ENCODE assay signal across 12 cellular contexts in the genomic region with DNA sequence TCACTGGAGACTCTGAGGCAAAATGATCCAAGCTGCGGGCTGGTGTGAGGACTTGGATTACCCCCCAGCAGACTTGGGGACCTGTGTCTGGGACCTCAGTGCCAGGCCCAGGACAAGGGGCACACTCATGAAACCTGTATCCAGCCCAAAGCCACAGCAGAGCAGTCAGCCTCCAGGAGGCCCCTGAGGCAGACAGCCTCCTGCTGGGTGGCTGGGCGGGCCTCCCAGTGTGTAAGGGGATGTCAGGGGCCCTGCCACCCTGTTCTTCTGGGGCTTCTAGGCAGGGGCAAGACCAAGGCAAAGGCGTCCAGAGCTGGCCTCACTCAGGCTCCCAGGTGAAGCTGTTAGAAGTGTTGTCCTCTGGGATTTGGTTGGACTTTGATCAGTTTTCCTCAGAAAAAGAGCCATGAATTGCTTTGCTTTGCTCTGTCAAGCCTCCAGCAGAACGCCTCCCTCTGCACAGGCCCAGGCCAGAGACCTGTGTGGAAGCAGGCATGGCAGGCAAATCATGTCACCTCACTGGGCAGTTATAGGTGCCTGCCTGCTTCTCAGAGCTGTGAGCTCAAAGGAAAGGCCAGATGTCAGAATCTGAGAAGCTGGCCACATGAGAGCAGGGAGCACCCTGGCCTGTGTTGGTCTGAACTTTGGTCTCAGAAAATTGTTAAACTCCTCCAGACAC.
DNase-seq lines count a peak whose midpoint lies in the region; ATAC-seq and TF ChIP-seq lines count a peak whose summit lies in the region.
"Had no signal": no experiment of that assay in that cellular context is flagged by ENCODE, and none has a peak within 500 bp of the region (broad histone marks: within the 10 kb centered on the region; RNA-seq: fewer than 3 reads in every experiment).

No MANE protein-coding gene starts in this region.

- no peak overlapping the region for H3K27ac Mint-ChIP-seq in neural progenitor cell
- no peak overlapping the region for H3K27ac Mint-ChIP-seq in activated T-helper 1 cell treated with anti-CD3 and anti-CD28 coated beads, Interleukin-12 subunit alpha, Interleukin-12 subunit beta, Interleukin-2, Interleukin-4 antibody, amounts not matched to agents 30 ng/mL and 10 ng/mL and 1 ng/mL, durations not matched to agents 14 hours and 24 hours and 36 hours

- H4K20me1 ChIP-seq in neural progenitor cell (ENCODE audit: low read depth), result no peaks in the 10 kb centered on the region

- H3K9ac ChIP-seq in duodenal mucosa (ENCODE audit: low read depth in 1 of 2, low read length in 2 of 2) (peak overlapping the region in 1 of 2 donors; percentile 35), neural progenitor cell (peak overlapping the region; percentile 40)

- H3K27me3 Mint-ChIP-seq in neural progenitor cell (ENCODE audit: insufficient read depth, low read depth), result peaks cover 4% of the 10 kb centered on the region
- H3K27me3 Mint-ChIP-seq in activated T-helper 1 cell treated with anti-CD3 and anti-CD28 coated beads, Interleukin-12 subunit alpha, Interleukin-12 subunit beta, Interleukin-2, Interleukin-4 antibody, amounts not matched to agents 30 ng/mL and 10 ng/mL and 1 ng/mL, durations not matched to agents 14 hours and 24 hours and 36 hours (ENCODE audit: insufficient read depth), result no peaks in the 10 kb centered on the region

- in situ Hi-C loops in ACHN (cut with HindIII; ENCODE audit: low pct_ligation_motif_present, low pct_unique_long_range_greater_than_20kb, low sequenced_read_pairs), result no loop called here

- H3K4me3 Mint-ChIP-seq in neural progenitor cell, result no peak overlapping the region
- no peak overlapping the region for H3K4me3 Mint-ChIP-seq in activated T-helper 1 cell treated with anti-CD3 and anti-CD28 coated beads, Interleukin-12 subunit alpha, Interleukin-12 subunit beta, Interleukin-2, Interleukin-4 antibody, amounts not matched to agents 30 ng/mL and 10 ng/mL and 1 ng/mL, durations not matched to agents 14 hours and 24 hours and 36 hours

- peaks cover 0 to 17% of the 10 kb centered on the region in 2 donors for H3K36me3 ChIP-seq in duodenal mucosa (ENCODE audit: control insufficient read depth in 1 of 2, insufficient read depth in 2 of 2, low read length in 2 of 2)
- no peaks in the 10 kb centered on the region for H3K36me3 ChIP-seq in neural progenitor cell

- peaks cover 2% of the 10 kb centered on the region for H3F3A ChIP-seq in neural progenitor cell (ENCODE audit: low read depth)

- H2AFZ ChIP-seq in neural progenitor cell (replicated peaks), result no peak overlapping the region

- TF ChIP-seq CTCF in 22Rv1 (IDR thresholded peaks at IDR 0.05) (no peak), neural progenitor cell (IDR thresholded peaks at IDR 0.05) (no peak)

- intact Hi-C loops in activated T-helper 1 cell treated with anti-CD3 and anti-CD28 coated beads, Interleukin-12 subunit alpha, Interleukin-12 subunit beta, Interleukin-2, Interleukin-4 antibody, amounts not matched to agents 30 ng/mL and 10 ng/mL and 1 ng/mL, durations not matched to agents 14 hours and 24 hours and 36 hours (cut with micrococcal nuclease), result no loop called here

- H3K27ac ChIP-seq in 22Rv1 (peak overlapping the region; percentile 64), duodenal mucosa (ENCODE audit: low read depth, low read length) (peak overlapping the region; percentile 43), neural progenitor cell (no peak overlapping the region)
- H3K27ac ChIP-seq: tibial nerve had no signal

- H3K36me3 Mint-ChIP-seq in neural progenitor cell, result peaks cover 6% of the 10 kb centered on the region
- no peaks in the 10 kb centered on the region for H3K36me3 Mint-ChIP-seq in activated T-helper 1 cell treated with anti-CD3 and anti-CD28 coated beads, Interleukin-12 subunit alpha, Interleukin-12 subunit beta, Interleukin-2, Interleukin-4 antibody, amounts not matched to agents 30 ng/mL and 10 ng/mL and 1 ng/mL, durations not matched to agents 14 hours and 24 hours and 36 hours (ENCODE audit: low read depth)

- no peaks in the 10 kb centered on the region for H3K9me3 Mint-ChIP-seq in neural progenitor cell
- no peaks in the 10 kb centered on the region for H3K9me3 Mint-ChIP-seq in activated T-helper 1 cell treated with anti-CD3 and anti-CD28 coated beads, Interleukin-12 subunit alpha, Interleukin-12 subunit beta, Interleukin-2, Interleukin-4 antibody, amounts not matched to agents 30 ng/mL and 10 ng/mL and 1 ng/mL, durations not matched to agents 14 hours and 24 hours and 36 hours

- H3K4me3 ChIP-seq in duodenal mucosa (ENCODE audit: low read depth in 1 of 2, low read length in 2 of 2) (peak overlapping the region in 1 of 2 donors; percentile 19), neural progenitor cell (no peak overlapping the region)
- H3K4me3 ChIP-seq: tibial nerve had no signal

- ATAC-seq in HG02623 (IDR thresholded peaks at IDR 0.05; ENCODE audit: unreplicated experiment) (no peak), GM18520 (IDR thresholded peaks at IDR 0.05; ENCODE audit: unreplicated experiment) (no peak)

- H3K27me3 ChIP-seq in duodenal mucosa (ENCODE audit: control insufficient read depth in 1 of 2, insufficient read depth in 2 of 2, low read length in 2 of 2) (no peaks in the 10 kb centered on the region), neural progenitor cell (no peaks in the 10 kb centered on the region)
- H3K27me3 ChIP-seq: tibial nerve had no signal

- H3K4me2 ChIP-seq in neural progenitor cell, result no peak overlapping the region

- no peaks in the 10 kb centered on the region for H3K9me3 ChIP-seq in duodenal mucosa (ENCODE audit: control insufficient read depth in 1 of 2, low read length in 2 of 2)
- H3K9me3 ChIP-seq in neural progenitor cell (ENCODE audit: low read depth), result no peaks in the 10 kb centered on the region
- H3K9me3 ChIP-seq: tibial nerve had no signal

- H3K4me1 ChIP-seq in duodenal mucosa (ENCODE audit: control insufficient read depth in 1 of 2, insufficient read depth in 2 of 2, low read length in 2 of 2), result peaks cover 28 to 37% of the 10 kb centered on the region in 2 donors
- H3K4me1 ChIP-seq in neural progenitor cell, result peaks cover 19% of the 10 kb centered on the region

- no peaks in the 10 kb centered on the region for H3K79me2 ChIP-seq in neural progenitor cell (ENCODE audit: low read depth)

- DNase-seq in LoVo (ENCODE audit: low spot score) (peak; percentile 42), neural progenitor cell (ENCODE audit: low spot score) (no peak), ACHN (no peak)
- no peak for DNase-seq in activated T-helper 1 cell treated with anti-CD3 and anti-CD28 coated beads, Interleukin-12 subunit alpha, Interleukin-12 subunit beta, Interleukin-2, Interleukin-4 antibody, amounts not matched to agents 30 ng/mL and 10 ng/mL and 1 ng/mL, durations not matched to agents 14 hours and 24 hours and 36 hours (ENCODE audit: low spot score)
- DNase-seq: activated CD4-positive, alpha-beta T cell treated with anti-CD3 and anti-CD28 coated beads for 48 hours; left cardiac atrium; NCI-H2171 treated with DMSO at 0.1 percent for 48 hours had no signal

- peaks cover 44% of the 10 kb centered on the region for H3K4me1 Mint-ChIP-seq in neural progenitor cell
- no peaks in the 10 kb centered on the region for H3K4me1 Mint-ChIP-seq in activated T-helper 1 cell treated with anti-CD3 and anti-CD28 coated beads, Interleukin-12 subunit alpha, Interleukin-12 subunit beta, Interleukin-2, Interleukin-4 antibody, amounts not matched to agents 30 ng/mL and 10 ng/mL and 1 ng/mL, durations not matched to agents 14 hours and 24 hours and 36 hours (ENCODE audit: low read depth)
